20 cellular contexts compared by ENCODE assay signal in genomic region chr5:154620406-154620805, GRCh38.
A peak's percentile ranks its signal among the peaks of the same experiment; 100 is the strongest.
DNase-seq lines count a peak whose midpoint lies in the region; ATAC-seq lines count a peak whose summit lies in the region.
"Had no signal": no experiment of that assay in that cellular context is flagged by ENCODE, and none has a peak within 500 bp of the region (broad histone marks: within the 10 kb centered on the region; RNA-seq: fewer than 3 reads in every experiment).

No MANE protein-coding gene starts in this region.

- CTCF ChIA-PET in naive thymus-derived CD4-positive, alpha-beta T cell (lab: Charles Lee): no interaction called here

- H3K4me3 Mint-ChIP-seq in naive thymus-derived CD4-positive, alpha-beta T cell: no peak overlapping the region
- no peak overlapping the region for H3K4me3 Mint-ChIP-seq in naive thymus-derived CD8-positive, alpha-beta T cell
- H3K4me3 Mint-ChIP-seq: CD8-positive, alpha-beta T cell; HFFc6 had no signal

- no peak overlapping the region for H3K27ac ChIP-seq in naive thymus-derived CD4-positive, alpha-beta T cell (ENCODE audit: low read depth, low read length)
- H3K27ac ChIP-seq: BLaER1, PC-9 had no signal

- no peaks in the 10 kb centered on the region for H3K4me1 Mint-ChIP-seq in naive thymus-derived CD4-positive, alpha-beta T cell
- no peaks in the 10 kb centered on the region for H3K4me1 Mint-ChIP-seq in naive thymus-derived CD8-positive, alpha-beta T cell

- H3K27me3 Mint-ChIP-seq in naive thymus-derived CD4-positive, alpha-beta T cell: peaks cover 5 to 22% (median 14%) of the 10 kb centered on the region in 5 donors
- peaks cover 2 to 22% (median 10%) of the 10 kb centered on the region in 5 donors for H3K27me3 Mint-ChIP-seq in naive thymus-derived CD8-positive, alpha-beta T cell

- peak; percentile 44 for ATAC-seq in naive thymus-derived CD4-positive, alpha-beta T cell
- no peak for ATAC-seq in naive thymus-derived CD8-positive, alpha-beta T cell
- ATAC-seq: CD8-positive, alpha-beta T cell; GM12878 had no signal

- H3K9me3 ChIP-seq in naive thymus-derived CD4-positive, alpha-beta T cell (ENCODE audit: control insufficient read depth in 2 of 3, low read length in 3 of 3): no peaks in the 10 kb centered on the region
- H3K9me3 ChIP-seq: BLaER1 had no signal

- DNase-seq in CD1c-positive myeloid dendritic cell (ENCODE audit: extremely low spot score) (peak; percentile 13), MV-4-11 (lab: John Stamatoyannopoulos, UW) (peak; percentile 61), RPMI8226 (peak; percentile 48), anterior cingulate cortex (lab: John Stamatoyannopoulos, UW) (no peak), NCI-H2227 treated with DMSO at 0.1 percent for 48 hours (lab: John Stamatoyannopoulos, UW) (no peak)
- DNase-seq in naive thymus-derived CD4-positive, alpha-beta T cell: no peak
- no peak for DNase-seq in naive thymus-derived CD8-positive, alpha-beta T cell
- DNase-seq: Calu3; CD8-positive, alpha-beta T cell; H7; HFFc6; NCI-H1048; NCI-H1436 treated with DMSO at 0.1 percent for 48 hours; NCI-H2029 treated with DMSO at 0.1 percent for 48 hours; NCI-H2171; NCI-H446 treated with DMSO at 0.1 percent for 48 hours; NCI-H69; PC-9 had no signal

- no peak overlapping the region for H3K27ac Mint-ChIP-seq in naive thymus-derived CD4-positive, alpha-beta T cell
- no peak overlapping the region for H3K27ac Mint-ChIP-seq in naive thymus-derived CD8-positive, alpha-beta T cell
- H3K27ac Mint-ChIP-seq: CD8-positive, alpha-beta T cell; HFFc6 had no signal

- POLR2A ChIA-PET in naive thymus-derived CD4-positive, alpha-beta T cell (lab: Charles Lee): no interaction called here
- POLR2A ChIA-PET in naive thymus-derived CD8-positive, alpha-beta T cell (lab: Charles Lee): interaction anchor here (0.6 kb wide), 1 partner anchor 10 kb away, joined by 3 read pairs; no protein-coding TSS in a partner anchor

- H3K4me1 ChIP-seq in naive thymus-derived CD4-positive, alpha-beta T cell (ENCODE audit: control insufficient read depth in 2 of 2, insufficient read depth in 2 of 2, low read length in 2 of 2): no peaks in the 10 kb centered on the region
- H3K4me1 ChIP-seq: BLaER1 had no signal

- H3K9me3 Mint-ChIP-seq in naive thymus-derived CD4-positive, alpha-beta T cell: no peaks in the 10 kb centered on the region
- peaks cover 0 to 2% (median 0%) of the 10 kb centered on the region in 9 donors for H3K9me3 Mint-ChIP-seq in naive thymus-derived CD8-positive, alpha-beta T cell
- H3K9me3 Mint-ChIP-seq: CD8-positive, alpha-beta T cell; HFFc6 had no signal

- H3K36me3 Mint-ChIP-seq in naive thymus-derived CD4-positive, alpha-beta T cell: no peaks in the 10 kb centered on the region
- H3K36me3 Mint-ChIP-seq in naive thymus-derived CD8-positive, alpha-beta T cell: no peaks in the 10 kb centered on the region
- H3K36me3 Mint-ChIP-seq: CD8-positive, alpha-beta T cell had no signal

- no peaks in the 10 kb centered on the region for H3K36me3 ChIP-seq in naive thymus-derived CD4-positive, alpha-beta T cell (ENCODE audit: control insufficient read depth in 2 of 3, insufficient read depth in 3 of 3, low read length in 3 of 3)
- H3K36me3 ChIP-seq: BLaER1 had no signal

- intact Hi-C loops in naive thymus-derived CD4-positive, alpha-beta T cell (cut with micrococcal nuclease): no loop called here

- H3K4me3 ChIP-seq in naive thymus-derived CD4-positive, alpha-beta T cell (ENCODE audit: low read length): no peak overlapping the region
- H3K4me3 ChIP-seq: BLaER1, GM12878, PC-9 had no signal

- H3K27me3 ChIP-seq in naive thymus-derived CD4-positive, alpha-beta T cell (ENCODE audit: control insufficient read depth in 2 of 2, insufficient read depth in 2 of 2, low read length in 2 of 2): no peaks in the 10 kb centered on the region
- H3K27me3 ChIP-seq: BLaER1 had no signal

Comparison
In these comparisons a context has a peak if more than half of its experiments do, and no peak if none do; other contexts are left out.
1. DNase-seq: peak in CD1c-positive myeloid dendritic cell (single experiment), MV-4-11 (single experiment) and RPMI8226 (single experiment); none in naive thymus-derived CD4-positive, alpha-beta T cell (0 of 9), anterior cingulate cortex (0 of 58), naive thymus-derived CD8-positive, alpha-beta T cell (0 of 10) and NCI-H2227 treated with DMSO at 0.1 percent for 48 hours (single experiment).